ENCODE assay signal across 1 cellular context in genomic region chr1:211169353-211169752, GRCh38.
TF ChIP-seq lines count a peak whose summit lies in the region.

No MANE protein-coding gene starts in this region.

TF ChIP-seq in HepG2, 621 proteins besides CTCF, POLR2A, EP300 and RAD21 (continued from another document):
- no peak for TF ChIP-seq ZNF609 (CRISPR knock-in tag; IDR thresholded peaks at IDR 0.05; ENCODE audit: borderline replicate concordance)
- TF ChIP-seq RAD51 (IDR thresholded peaks at IDR 0.05; ENCODE audit: borderline replicate concordance), result no peak
- TF ChIP-seq REST (IDR thresholded peaks at IDR 0.05; ENCODE audit: borderline replicate concordance in 1 of 2, low read depth in 1 of 2, low read length in 2 of 2), result no peak
